Comparison of ENCODE assay signal across 8 cellular contexts in the genomic region with DNA sequence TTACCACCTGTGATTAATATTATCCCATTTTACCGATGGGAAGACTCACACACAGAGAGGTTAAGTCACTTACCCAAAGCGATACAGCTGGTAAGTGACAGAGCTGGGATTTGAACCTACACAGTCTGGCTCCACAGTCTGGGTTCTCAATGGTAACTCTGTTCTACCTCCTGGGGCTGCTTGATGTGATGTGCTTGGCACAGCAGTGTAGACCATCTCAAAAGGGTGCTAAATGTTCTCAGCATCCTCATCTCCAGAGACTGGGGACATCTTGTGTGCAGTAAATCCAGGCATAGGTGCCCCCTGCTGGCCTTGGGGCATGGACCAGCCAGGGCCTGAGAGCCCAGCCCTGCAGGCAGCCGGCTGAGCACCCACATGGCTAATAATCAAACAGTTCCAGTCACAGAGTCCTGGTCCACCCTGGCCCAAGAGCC. TPM values are rescaled to one million over a fixed set of nuclear protein-coding genes. Genes with fewer than 3 reads are reported as not detected.
DNase-seq lines count a peak whose midpoint lies in the region; ATAC-seq, FAIRE-seq and TF ChIP-seq lines count a peak whose summit lies in the region.

No MANE protein-coding gene starts in this region.

- ATAC-seq in left lung (peak; percentile 89), HG03460 (IDR thresholded peaks at IDR 0.05; ENCODE audit: unreplicated experiment) (no peak), GM19452 (IDR thresholded peaks at IDR 0.05; ENCODE audit: unreplicated experiment) (no peak)
- ATAC-seq in stimulated activated naive CD8-positive, alpha-beta T cell treated with anti-CD3 and anti-CD28 coated beads, Interleukin-15, amount 100 ng/mL, for 72 hours, result peak; percentile 96

- no peak overlapping the region for H3K27ac ChIP-seq in HL-60 (replicated peaks)
- H3K27ac ChIP-seq in left lung, result no peak overlapping the region

- H3K27ac Mint-ChIP-seq in stimulated activated naive CD8-positive, alpha-beta T cell treated with anti-CD3 and anti-CD28 coated beads, Interleukin-15, amount 100 ng/mL, for 72 hours, result peak overlapping the region in 1 of 2 donors; percentile 85

- TF ChIP-seq CTCF in D721Med (IDR thresholded peaks at IDR 0.05; ENCODE audit: insufficient read depth, missing control alignments) (peak; percentile 29), HL-60 (IDR thresholded peaks at IDR 0.05; ENCODE audit: insufficient read depth, low read length) (peak; percentile 76), cardiac fibroblast (IDR thresholded peaks at IDR 0.05; ENCODE audit: low read depth, low read length) (peak; percentile 90), left lung (IDR thresholded peaks at IDR 0.05) (peak in 1 of 2 donors; percentile 68)

- H3K4me3 Mint-ChIP-seq in stimulated activated naive CD8-positive, alpha-beta T cell treated with anti-CD3 and anti-CD28 coated beads, Interleukin-15, amount 100 ng/mL, for 72 hours, result no peak overlapping the region

- DNase-seq in D721Med (ENCODE audit: insufficient read length, low spot score) (no peak), HL-60 (ENCODE audit: low read depth in 1 of 2, low spot score in 1 of 2) (peak in 1 of 2 experiments; percentile 77), SKM-1 treated with dmso at 0.1 percent for 144 hours (lab: John Stamatoyannopoulos, UW; ENCODE audit: unreplicated experiment) (peak; percentile 71), cardiac fibroblast (ENCODE audit: low read depth in 2 of 2) (peak; percentile 74 to 75), left lung (peak in 1 of 2 donors; percentile 89)
- peak; percentile 46 to 64 for DNase-seq in stimulated activated naive CD8-positive, alpha-beta T cell treated with anti-CD3 and anti-CD28 coated beads, Interleukin-15, amount 100 ng/mL, for 72 hours

- H3K9me3 ChIP-seq in left lung, result no peaks in the 10 kb centered on the region

- no peak for FAIRE-seq in D721Med (lab: Jason Lieb, UNC)

- no peaks in the 10 kb centered on the region for H3K9me3 Mint-ChIP-seq in stimulated activated naive CD8-positive, alpha-beta T cell treated with anti-CD3 and anti-CD28 coated beads, Interleukin-15, amount 100 ng/mL, for 72 hours

- H3K4me1 ChIP-seq in left lung, result no peaks in the 10 kb centered on the region

- intact Hi-C loops in left lung (cut with DNase I), result loop anchor here in 1 of 2 donors (10.0 kb wide), 1 partner anchor 145 kb away; no protein-coding TSS in a partner anchor

- H3K36me3 ChIP-seq in left lung, result no peaks in the 10 kb centered on the region

- no peaks in the 10 kb centered on the region for H3K27me3 Mint-ChIP-seq in stimulated activated naive CD8-positive, alpha-beta T cell treated with anti-CD3 and anti-CD28 coated beads, Interleukin-15, amount 100 ng/mL, for 72 hours

- H3K4me3 ChIP-seq in HL-60 (replicated peaks; ENCODE audit: insufficient read depth, low read length) (no peak overlapping the region), cardiac fibroblast (replicated peaks in 1 of 2; ENCODE audit: low read depth in 2 of 2, low read length in 2 of 2) (no peak overlapping the region), left lung (no peak overlapping the region)

- H3K27me3 ChIP-seq in HL-60 (ENCODE audit: insufficient read depth, poor library complexity, severe bottlenecking) (no peaks in the 10 kb centered on the region), left lung (no peaks in the 10 kb centered on the region)

- peaks cover 5% of the 10 kb centered on the region for H3K4me1 Mint-ChIP-seq in stimulated activated naive CD8-positive, alpha-beta T cell treated with anti-CD3 and anti-CD28 coated beads, Interleukin-15, amount 100 ng/mL, for 72 hours

RNA-seq across cellular contexts. Expression of a gene that starts 15.4 kb away (rescaled TPM):
- total RNA-seq in left lung, result 10 to 100 TPM; 16.6 to 20.1 TPM

RNA-seq across cellular contexts. Expression of a gene that starts 25.6 kb away (rescaled TPM):
- total RNA-seq in left lung, result 1 to 10 TPM in 1 of 2 donors, under 1 TPM in 1; 0.52 to 3.8 TPM

RNA-seq across cellular contexts. Expression of a gene that starts 52.1 kb away (rescaled TPM):
- total RNA-seq in left lung, result 10 to 100 TPM in 1 of 2 donors, 1 to 10 TPM in 1; 1.1 to 29.8 TPM

Comparison
In these comparisons a context has a peak if more than half of its experiments do, and no peak if none do; other contexts are left out.
1. ATAC-seq: peak in left lung (single experiment) and stimulated activated naive CD8-positive, alpha-beta T cell treated with anti-CD3 and anti-CD28 coated beads, Interleukin-15, amount 100 ng/mL, for 72 hours (single experiment); none in HG03460 (single experiment) and GM19452 (single experiment).